Comparison of ENCODE assay signal across 1 cellular context in the genomic region with DNA sequence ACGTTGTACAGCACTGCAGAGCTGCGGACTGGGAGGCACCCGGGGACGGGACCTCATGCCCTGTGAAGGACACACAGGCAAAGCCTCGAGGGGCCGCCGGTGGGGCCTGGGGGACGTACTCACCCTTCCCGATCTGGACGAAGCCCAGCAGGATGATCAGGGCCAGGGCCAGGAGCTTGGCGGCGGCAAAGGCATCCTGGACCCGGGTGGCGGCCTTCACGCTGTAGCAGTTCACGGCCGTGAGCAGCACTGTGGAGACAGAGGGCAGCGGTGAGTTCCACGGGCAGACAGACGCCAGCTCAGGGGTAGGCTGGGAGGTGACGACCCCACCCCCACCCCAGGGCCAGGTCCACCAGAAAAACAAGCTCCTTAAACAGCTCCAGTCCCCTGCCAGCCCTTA.
A peak's percentile ranks its signal among the peaks of the same experiment; 100 is the strongest.
TF ChIP-seq lines count a peak whose summit lies in the region.

No MANE protein-coding gene starts in this region.

TF ChIP-seq in K562, 482 proteins besides CTCF, POLR2A, EP300 and RAD21:
- TF ChIP-seq, protein P1, sequence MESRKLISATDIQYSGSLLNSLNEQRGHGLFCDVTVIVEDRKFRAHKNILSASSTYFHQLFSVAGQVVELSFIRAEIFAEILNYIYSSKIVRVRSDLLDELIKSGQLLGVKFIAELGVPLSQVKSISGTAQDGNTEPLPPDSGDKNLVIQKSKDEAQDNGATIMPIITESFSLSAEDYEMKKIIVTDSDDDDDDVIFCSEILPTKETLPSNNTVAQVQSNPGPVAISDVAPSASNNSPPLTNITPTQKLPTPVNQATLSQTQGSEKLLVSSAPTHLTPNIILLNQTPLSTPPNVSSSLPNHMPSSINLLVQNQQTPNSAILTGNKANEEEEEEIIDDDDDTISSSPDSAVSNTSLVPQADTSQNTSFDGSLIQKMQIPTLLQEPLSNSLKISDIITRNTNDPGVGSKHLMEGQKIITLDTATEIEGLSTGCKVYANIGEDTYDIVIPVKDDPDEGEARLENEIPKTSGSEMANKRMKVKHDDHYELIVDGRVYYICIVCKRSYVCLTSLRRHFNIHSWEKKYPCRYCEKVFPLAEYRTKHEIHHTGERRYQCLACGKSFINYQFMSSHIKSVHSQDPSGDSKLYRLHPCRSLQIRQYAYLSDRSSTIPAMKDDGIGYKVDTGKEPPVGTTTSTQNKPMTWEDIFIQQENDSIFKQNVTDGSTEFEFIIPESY (CRISPR knock-in tag; IDR thresholded peaks at IDR 0.05) = peak; percentile 88
- TF ChIP-seq, protein P2, sequence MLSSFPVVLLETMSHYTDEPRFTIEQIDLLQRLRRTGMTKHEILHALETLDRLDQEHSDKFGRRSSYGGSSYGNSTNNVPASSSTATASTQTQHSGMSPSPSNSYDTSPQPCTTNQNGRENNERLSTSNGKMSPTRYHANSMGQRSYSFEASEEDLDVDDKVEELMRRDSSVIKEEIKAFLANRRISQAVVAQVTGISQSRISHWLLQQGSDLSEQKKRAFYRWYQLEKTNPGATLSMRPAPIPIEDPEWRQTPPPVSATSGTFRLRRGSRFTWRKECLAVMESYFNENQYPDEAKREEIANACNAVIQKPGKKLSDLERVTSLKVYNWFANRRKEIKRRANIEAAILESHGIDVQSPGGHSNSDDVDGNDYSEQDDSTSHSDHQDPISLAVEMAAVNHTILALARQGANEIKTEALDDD (IDR thresholded peaks at IDR 0.05) = no peak
- TF ChIP-seq, protein P3, sequence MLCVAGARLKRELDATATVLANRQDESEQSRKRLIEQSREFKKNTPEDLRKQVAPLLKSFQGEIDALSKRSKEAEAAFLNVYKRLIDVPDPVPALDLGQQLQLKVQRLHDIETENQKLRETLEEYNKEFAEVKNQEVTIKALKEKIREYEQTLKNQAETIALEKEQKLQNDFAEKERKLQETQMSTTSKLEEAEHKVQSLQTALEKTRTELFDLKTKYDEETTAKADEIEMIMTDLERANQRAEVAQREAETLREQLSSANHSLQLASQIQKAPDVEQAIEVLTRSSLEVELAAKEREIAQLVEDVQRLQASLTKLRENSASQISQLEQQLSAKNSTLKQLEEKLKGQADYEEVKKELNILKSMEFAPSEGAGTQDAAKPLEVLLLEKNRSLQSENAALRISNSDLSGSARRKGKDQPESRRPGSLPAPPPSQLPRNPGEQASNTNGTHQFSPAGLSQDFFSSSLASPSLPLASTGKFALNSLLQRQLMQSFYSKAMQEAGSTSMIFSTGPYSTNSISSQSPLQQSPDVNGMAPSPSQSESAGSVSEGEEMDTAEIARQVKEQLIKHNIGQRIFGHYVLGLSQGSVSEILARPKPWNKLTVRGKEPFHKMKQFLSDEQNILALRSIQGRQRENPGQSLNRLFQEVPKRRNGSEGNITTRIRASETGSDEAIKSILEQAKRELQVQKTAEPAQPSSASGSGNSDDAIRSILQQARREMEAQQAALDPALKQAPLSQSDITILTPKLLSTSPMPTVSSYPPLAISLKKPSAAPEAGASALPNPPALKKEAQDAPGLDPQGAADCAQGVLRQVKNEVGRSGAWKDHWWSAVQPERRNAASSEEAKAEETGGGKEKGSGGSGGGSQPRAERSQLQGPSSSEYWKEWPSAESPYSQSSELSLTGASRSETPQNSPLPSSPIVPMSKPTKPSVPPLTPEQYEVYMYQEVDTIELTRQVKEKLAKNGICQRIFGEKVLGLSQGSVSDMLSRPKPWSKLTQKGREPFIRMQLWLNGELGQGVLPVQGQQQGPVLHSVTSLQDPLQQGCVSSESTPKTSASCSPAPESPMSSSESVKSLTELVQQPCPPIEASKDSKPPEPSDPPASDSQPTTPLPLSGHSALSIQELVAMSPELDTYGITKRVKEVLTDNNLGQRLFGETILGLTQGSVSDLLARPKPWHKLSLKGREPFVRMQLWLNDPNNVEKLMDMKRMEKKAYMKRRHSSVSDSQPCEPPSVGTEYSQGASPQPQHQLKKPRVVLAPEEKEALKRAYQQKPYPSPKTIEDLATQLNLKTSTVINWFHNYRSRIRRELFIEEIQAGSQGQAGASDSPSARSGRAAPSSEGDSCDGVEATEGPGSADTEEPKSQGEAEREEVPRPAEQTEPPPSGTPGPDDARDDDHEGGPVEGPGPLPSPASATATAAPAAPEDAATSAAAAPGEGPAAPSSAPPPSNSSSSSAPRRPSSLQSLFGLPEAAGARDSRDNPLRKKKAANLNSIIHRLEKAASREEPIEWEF (CRISPR knock-in tag; IDR thresholded peaks at IDR 0.05) = no peak
- TF ChIP-seq, protein P4, sequence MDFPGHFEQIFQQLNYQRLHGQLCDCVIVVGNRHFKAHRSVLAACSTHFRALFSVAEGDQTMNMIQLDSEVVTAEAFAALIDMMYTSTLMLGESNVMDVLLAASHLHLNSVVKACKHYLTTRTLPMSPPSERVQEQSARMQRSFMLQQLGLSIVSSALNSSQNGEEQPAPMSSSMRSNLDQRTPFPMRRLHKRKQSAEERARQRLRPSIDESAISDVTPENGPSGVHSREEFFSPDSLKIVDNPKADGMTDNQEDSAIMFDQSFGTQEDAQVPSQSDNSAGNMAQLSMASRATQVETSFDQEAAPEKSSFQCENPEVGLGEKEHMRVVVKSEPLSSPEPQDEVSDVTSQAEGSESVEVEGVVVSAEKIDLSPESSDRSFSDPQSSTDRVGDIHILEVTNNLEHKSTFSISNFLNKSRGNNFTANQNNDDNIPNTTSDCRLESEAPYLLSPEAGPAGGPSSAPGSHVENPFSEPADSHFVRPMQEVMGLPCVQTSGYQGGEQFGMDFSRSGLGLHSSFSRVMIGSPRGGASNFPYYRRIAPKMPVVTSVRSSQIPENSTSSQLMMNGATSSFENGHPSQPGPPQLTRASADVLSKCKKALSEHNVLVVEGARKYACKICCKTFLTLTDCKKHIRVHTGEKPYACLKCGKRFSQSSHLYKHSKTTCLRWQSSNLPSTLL (IDR thresholded peaks at IDR 0.05) = no peak
- TF ChIP-seq SMARCC2 (IDR thresholded peaks at IDR 0.05; ENCODE audit: low read depth) (no peak), RBM22 (IDR thresholded peaks at IDR 0.05; ENCODE audit: low read depth, low read length, poor library complexity, severe bottlenecking) (peak; percentile 39), TEAD4 (IDR thresholded peaks at IDR 0.05; ENCODE audit: low read length) (no peak), TEAD4 (CRISPR knock-in tag; IDR thresholded peaks at IDR 0.05; ENCODE audit: borderline replicate concordance) (no peak), CBFA2T3 (IDR thresholded peaks at IDR 0.05) (no peak), SRSF7 (optimal IDR thresholded peaks at IDR 0.05; ENCODE audit: low read depth, low read length) (no peak), ZNF316 (IDR thresholded peaks at IDR 0.05) (no peak), SIRT6 (IDR thresholded peaks at IDR 0.05; ENCODE audit: low read depth, low read length) (no peak), ZNF699 (CRISPR knock-in tag; IDR thresholded peaks at IDR 0.05; ENCODE audit: insufficient replicate concordance) (no peak), TFAP4 (CRISPR knock-in tag; IDR thresholded peaks at IDR 0.05; ENCODE audit: borderline replicate concordance) (0 out of 2 replicates have a peak, but pooled peaks have one; percentile 4), GATAD2B (IDR thresholded peaks at IDR 0.05; ENCODE audit: borderline replicate concordance) (no peak), RBFOX2 (IDR thresholded peaks at IDR 0.05; ENCODE audit: low read depth, low read length) (peak; percentile 57), MIER1 (IDR thresholded peaks at IDR 0.05; ENCODE audit: low read depth) (no peak), ZFPM2 (CRISPR knock-in tag; IDR thresholded peaks at IDR 0.05) (no peak), ARNT (IDR thresholded peaks at IDR 0.05) (no peak), POLR2G (IDR thresholded peaks at IDR 0.05; ENCODE audit: low read depth, low read length) (peak; percentile 69), ZNF785 (CRISPR knock-in tag; IDR thresholded peaks at IDR 0.05) (no peak), SPI1 (IDR thresholded peaks at IDR 0.05; ENCODE audit: borderline replicate concordance, low read depth, low read length) (no peak)
- TF ChIP-seq, protein P5, sequence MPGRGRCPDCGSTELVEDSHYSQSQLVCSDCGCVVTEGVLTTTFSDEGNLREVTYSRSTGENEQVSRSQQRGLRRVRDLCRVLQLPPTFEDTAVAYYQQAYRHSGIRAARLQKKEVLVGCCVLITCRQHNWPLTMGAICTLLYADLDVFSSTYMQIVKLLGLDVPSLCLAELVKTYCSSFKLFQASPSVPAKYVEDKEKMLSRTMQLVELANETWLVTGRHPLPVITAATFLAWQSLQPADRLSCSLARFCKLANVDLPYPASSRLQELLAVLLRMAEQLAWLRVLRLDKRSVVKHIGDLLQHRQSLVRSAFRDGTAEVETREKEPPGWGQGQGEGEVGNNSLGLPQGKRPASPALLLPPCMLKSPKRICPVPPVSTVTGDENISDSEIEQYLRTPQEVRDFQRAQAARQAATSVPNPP (IDR thresholded peaks at IDR 0.05; ENCODE audit: borderline replicate concordance, insufficient read depth, insufficient read length) = no peak
